3 cellular contexts compared by ENCODE assay signal in genomic region chr14:32481707-32482106, GRCh38.
TF ChIP-seq lines count a peak whose summit lies in the region.

No MANE protein-coding gene starts in this region.

TF ChIP-seq in SK-N-SH, 30 proteins besides CTCF, POLR2A, EP300 and RAD21 (continued from another document):
- TF ChIP-seq USF1 (IDR thresholded peaks at IDR 0.05; ENCODE audit: borderline replicate concordance, low read depth) (no peak), FOSL2 (IDR thresholded peaks at IDR 0.05; ENCODE audit: borderline replicate concordance, low read depth) (no peak), NRF1 (IDR thresholded peaks at IDR 0.05; ENCODE audit: low read depth, low read length) (no peak), MAX (IDR thresholded peaks at IDR 0.05; ENCODE audit: low read depth) (no peak), IRF3 (IDR thresholded peaks at IDR 0.05; ENCODE audit: low read depth, low read length) (no peak), SIN3A (IDR thresholded peaks at IDR 0.05; ENCODE audit: borderline replicate concordance, low read depth, low read length) (no peak), RFX5 (IDR thresholded peaks at IDR 0.05; ENCODE audit: low read length) (no peak)

TF ChIP-seq in SK-N-SH treated with all-trans-retinoic acid at 6 μM for 48 hours, 23 proteins besides CTCF, POLR2A, EP300 and RAD21 (continued from another document):
- TF ChIP-seq TSHZ2 (CRISPR knock-in tag; IDR thresholded peaks at IDR 0.05) (no peak), ZNF70 (CRISPR knock-in tag; IDR thresholded peaks at IDR 0.05) (no peak), ZNF565 (CRISPR knock-in tag; conservative IDR thresholded peaks at IDR 0.05; ENCODE audit: low read depth) (no peak), GLIS3 (CRISPR knock-in tag; IDR thresholded peaks at IDR 0.05) (no peak)

TF ChIP-seq in GM12878, 131 proteins besides CTCF, POLR2A, EP300 and RAD21 (continued from another document):
- no peak for TF ChIP-seq CEBPZ (IDR thresholded peaks at IDR 0.05; ENCODE audit: low read depth, low read length)
